ENCODE assay signal across 8 cellular contexts in the genomic region with DNA sequence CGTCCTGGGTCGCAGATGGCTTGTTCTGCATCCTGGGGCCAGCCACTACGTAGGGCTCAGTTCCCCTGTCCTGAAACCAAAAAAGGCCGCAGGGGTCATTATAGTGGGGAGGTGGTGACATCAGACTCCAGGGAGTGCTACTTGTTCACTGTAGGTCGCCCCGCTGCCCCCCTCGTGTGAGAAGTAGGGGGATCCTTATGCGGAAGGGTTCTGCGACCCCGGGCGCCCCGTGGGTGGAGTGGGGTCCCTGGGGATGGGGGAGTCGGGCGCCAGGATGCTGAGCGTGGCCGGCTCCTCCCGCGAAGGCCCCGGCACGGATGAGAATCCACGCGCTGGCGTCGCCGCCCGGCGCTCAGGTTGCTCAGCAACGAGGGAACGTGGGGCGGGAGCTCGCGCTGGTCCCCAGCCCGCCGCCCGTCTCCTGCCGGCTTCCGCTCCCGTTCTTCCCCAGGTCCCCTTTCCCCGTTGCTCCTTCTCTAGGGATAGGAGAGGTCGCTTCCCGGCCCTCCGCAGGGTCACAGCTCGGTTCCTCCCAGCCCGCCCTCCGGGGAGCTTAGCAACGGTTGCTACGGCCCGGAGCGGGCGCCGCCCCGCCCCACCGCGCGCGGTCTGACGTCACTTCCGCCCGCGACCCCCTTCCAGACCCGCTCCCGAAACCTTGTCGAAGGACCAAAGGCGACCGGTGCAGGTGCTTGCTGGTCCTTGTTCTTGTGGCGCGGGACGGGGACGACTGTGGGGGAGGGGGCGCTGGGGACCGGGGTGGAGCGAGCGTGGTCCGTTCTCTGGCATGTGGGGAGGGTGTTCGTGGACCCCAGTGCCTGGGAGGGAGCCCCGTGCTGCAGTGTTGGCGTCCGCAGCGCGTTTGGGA. TPM values are rescaled to one million over a fixed set of nuclear protein-coding genes. Genes with fewer than 3 reads are reported as not detected.
DNase-seq lines count a peak whose midpoint lies in the region; ATAC-seq and TF ChIP-seq lines count a peak whose summit lies in the region.

TSS of gene NAT14 (plus strand) at position 618 of the 868 bp plus-strand sequence. CDS start 521 bp downstream, outside the sequence.

- WGBS in H9 (ENCODE audit: extremely low coverage, insufficient read length, low lambda C conversion rate): no CpG with 5 or more reads among the region's 80 CpGs
- 4 to 7% methylated on average over 29 to 67 of the region's 80 CpGs for WGBS in lower leg skin, 2 donors

- no peaks in the 10 kb centered on the region for H3K9me3 ChIP-seq in H9 (ENCODE audit: control insufficient read depth, low read depth, low read length)

- POLR2A ChIA-PET in activated CD4-positive, alpha-beta T cell treated with anti-CD3 and anti-CD28 coated beads, Interleukin-2, amount 10 ng/mL, durations not matched to agents 7 days and 5 days (lab: Charles Lee): interaction anchor here (1.0 kb wide), 1 partner anchor 8 kb away, joined by 5 read pairs; the partner anchor contains the start of gene ZNF628

- no peak within 1 kb of the TSS for H3K4ac ChIP-seq in H9 (ENCODE audit: low read depth, low read length)

- H3K4me2 ChIP-seq in H9 (ENCODE audit: insufficient read depth, insufficient read length, low read length): peak within 1 kb of the TSS; percentile 52

- no peak within 1 kb of the TSS for H2BK5ac ChIP-seq in H9 (ENCODE audit: insufficient read length, low read length)

- no peaks in the 10 kb centered on the region for H3K79me2 ChIP-seq in H9 (ENCODE audit: insufficient read depth, low read length)

- H2AFZ ChIP-seq in H9 (ENCODE audit: low read length): no peak within 1 kb of the TSS

- peak within 1 kb of the TSS; percentile 24 for H3K18ac ChIP-seq in H9 (ENCODE audit: insufficient read length, low read depth, low read length)

- no peak for ATAC-seq in HG03039 (IDR thresholded peaks at IDR 0.05; ENCODE audit: unreplicated experiment)

- no peak within 1 kb of the TSS for H2BK12ac ChIP-seq in H9 (ENCODE audit: insufficient read length, low read depth, low read length)

- DNase-seq in Caki2 (ENCODE audit: low read depth): peak; percentile 74
- DNase-seq in H9: peak; percentile 91
- peak; percentile 98 for DNase-seq in NCI-H2227 (lab: John Stamatoyannopoulos, UW; ENCODE audit: unreplicated experiment)
- peak; percentile 62 for DNase-seq in activated CD4-positive, alpha-beta T cell treated with anti-CD3 and anti-CD28 coated beads, Interleukin-2, amount 10 ng/mL, durations not matched to agents 7 days and 5 days
- peak; percentile 68 for DNase-seq in dermis blood vessel endothelial cell
- DNase-seq in lower leg skin (ENCODE audit: low spot score in 2 of 2): no peak
- DNase-seq in stimulated activated CD8-positive, alpha-beta memory T cell treated with anti-CD3 and anti-CD28 coated beads, Interleukin-12 subunit alpha, Interleukin-12 subunit beta, amount 100 ng/mL, for 24 hours (ENCODE audit: extremely low read depth): peak; percentile 14

- H3K27ac ChIP-seq in H9 (ENCODE audit: insufficient read length, low read depth, low read length): no peak within 1 kb of the TSS

- peak within 1 kb of the TSS; percentile 27 for H3K9ac ChIP-seq in H9 (ENCODE audit: extremely low read depth, insufficient read length, low read length)

- no peaks in the 10 kb centered on the region for H3K79me1 ChIP-seq in H9 (ENCODE audit: insufficient read depth, low read depth, low read length, poor library complexity, severe bottlenecking)

- H2AK5ac ChIP-seq in H9 (ENCODE audit: insufficient read length, low read length): no peak within 1 kb of the TSS

- peaks cover 8% of the 10 kb centered on the region for H3K23me2 ChIP-seq in H9 (ENCODE audit: insufficient read length, low read depth, low read length, poor library complexity, severe bottlenecking)

- no peak within 1 kb of the TSS for H4K5ac ChIP-seq in H9 (ENCODE audit: insufficient read length, low read depth, low read length)

- CTCF ChIA-PET in activated CD4-positive, alpha-beta T cell treated with anti-CD3 and anti-CD28 coated beads, Interleukin-2, amount 10 ng/mL, durations not matched to agents 7 days and 5 days (lab: Charles Lee): interaction anchor here (0.7 to 1.5 kb wide), 4 partner anchors 16 to 148 kb away, joined by 3 to 6 read pairs (median 4); no protein-coding TSS in a partner anchor

- no peak for TF ChIP-seq POLR2A in lower leg skin (IDR thresholded peaks at IDR 0.05)

- H2BK120ac ChIP-seq in H9 (ENCODE audit: low read depth, low read length, poor library complexity, severe bottlenecking): no peak within 1 kb of the TSS

- H4K8ac ChIP-seq in H9 (replicated peaks; ENCODE audit: insufficient read length, low read depth, low read length): no peak within 1 kb of the TSS

- H3T11ph ChIP-seq in H9 (ENCODE audit: low read length): no peak within 1 kb of the TSS

- in situ Hi-C loops in Caki2 (cut with HindIII; ENCODE audit: low pct_unique_long_range_greater_than_20kb, low sequenced_read_pairs): no loop called here

- peaks cover 3% of the 10 kb centered on the region for H3K4me1 ChIP-seq in H9 (ENCODE audit: insufficient read depth, low read length)

- H3K27ac Mint-ChIP-seq in H9: peak within 1 kb of the TSS; percentile 92 to 97 (median 96); a peak in 5 of 7 replicates
- peak within 1 kb of the TSS; percentile 85 for H3K27ac Mint-ChIP-seq in activated CD4-positive, alpha-beta T cell treated with anti-CD3 and anti-CD28 coated beads, Interleukin-2, amount 10 ng/mL, durations not matched to agents 7 days and 5 days

- peak within 1 kb of the TSS; percentile 86 to 93 for H3K4me3 Mint-ChIP-seq in H9
- peak within 1 kb of the TSS; percentile 74 for H3K4me3 Mint-ChIP-seq in activated CD4-positive, alpha-beta T cell treated with anti-CD3 and anti-CD28 coated beads, Interleukin-2, amount 10 ng/mL, durations not matched to agents 7 days and 5 days

- no peak within 1 kb of the TSS for H2BK20ac ChIP-seq in H9 (ENCODE audit: low read depth, low read length, poor library complexity, severe bottlenecking)

- H3K27me3 ChIP-seq in H9 (ENCODE audit: insufficient read depth, low read length): no peaks in the 10 kb centered on the region

- peak within 1 kb of the TSS; percentile 10 for H3K4me3 ChIP-seq in lower leg skin (ENCODE audit: low read depth, poor library complexity, severe bottlenecking)

- no peaks in the 10 kb centered on the region for H3K9me3 Mint-ChIP-seq in H9
- no peaks in the 10 kb centered on the region for H3K9me3 Mint-ChIP-seq in activated CD4-positive, alpha-beta T cell treated with anti-CD3 and anti-CD28 coated beads, Interleukin-2, amount 10 ng/mL, durations not matched to agents 7 days and 5 days

- H3K36me3 Mint-ChIP-seq in H9 (ENCODE audit: insufficient read depth in 1 of 3, low read depth in 3 of 3): peaks cover 2 to 9% (median 8%) of the 10 kb centered on the region in 3 experiments; a peak in 5 of 7 replicates
- peaks cover 3% of the 10 kb centered on the region for H3K36me3 Mint-ChIP-seq in activated CD4-positive, alpha-beta T cell treated with anti-CD3 and anti-CD28 coated beads, Interleukin-2, amount 10 ng/mL, durations not matched to agents 7 days and 5 days (ENCODE audit: low read depth)

- H3K4me1 Mint-ChIP-seq in H9: peaks cover 14 to 42% of the 10 kb centered on the region in 2 experiments
- peaks cover 12% of the 10 kb centered on the region for H3K4me1 Mint-ChIP-seq in activated CD4-positive, alpha-beta T cell treated with anti-CD3 and anti-CD28 coated beads, Interleukin-2, amount 10 ng/mL, durations not matched to agents 7 days and 5 days

- H3K23ac ChIP-seq in H9 (ENCODE audit: insufficient read length, low read depth, low read length): no peak within 1 kb of the TSS

- H3K56ac ChIP-seq in H9 (ENCODE audit: insufficient read length, low read depth, low read length): no peak within 1 kb of the TSS

- 0 out of 2 replicates have a peak within 1 kb of the TSS, but pooled peaks have one; percentile 17 for H3K14ac ChIP-seq in H9 (ENCODE audit: insufficient read depth, low read length)

- no peak within 1 kb of the TSS for H2BK15ac ChIP-seq in H9 (ENCODE audit: low read depth, low read length)

- H4K91ac ChIP-seq in H9 (ENCODE audit: insufficient read length, low read depth, low read length): no peak within 1 kb of the TSS

- no peaks in the 10 kb centered on the region; the same call in 1 of the 2 replicates for H3K27me3 Mint-ChIP-seq in H9 (ENCODE audit: low read depth)
- H3K27me3 Mint-ChIP-seq in activated CD4-positive, alpha-beta T cell treated with anti-CD3 and anti-CD28 coated beads, Interleukin-2, amount 10 ng/mL, durations not matched to agents 7 days and 5 days: no peaks in the 10 kb centered on the region

- TF ChIP-seq CTCF in H9 (conservative IDR thresholded peaks at IDR 0.05): no peak
- no peak for TF ChIP-seq CTCF in lower leg skin (IDR thresholded peaks at IDR 0.05)

- no peaks in the 10 kb centered on the region for H4K20me1 ChIP-seq in H9 (ENCODE audit: control insufficient read depth, insufficient read depth, insufficient read length)

- intact Hi-C loops in lower leg skin (cut with DNase I; ENCODE audit: low total_unique reads): no loop called here

RNA-seq across cellular contexts. Expression of gene NAT14, which starts in this region (rescaled TPM):
- 94.3 and 99.9 TPM in 2 replicates for total RNA-seq in Caki2 (2014; rRNA removed; shearing (Covaris generic); ENCODE audit: low replicate concordance)
- 48.7 and 51.2 TPM in 2 replicates for total RNA-seq in H9 (2021)
- 10 to 100 TPM; 11.7 TPM for total RNA-seq in activated CD4-positive, alpha-beta T cell treated with anti-CD3 and anti-CD28 coated beads, Interleukin-2, amount 10 ng/mL, durations not matched to agents 7 days and 5 days
- total RNA-seq in dermis blood vessel endothelial cell: 8.7 and 14.5 TPM in 2 replicates
- 1 to 10 TPM; 2.5 to 5.3 (median 4.1) TPM for total RNA-seq in lower leg skin

Comparison
In these comparisons a context has a peak if more than half of its experiments do, and no peak if none do; other contexts are left out.
1. DNase-seq: peak in Caki2 (single experiment), H9 (single experiment), NCI-H2227 (single experiment), activated CD4-positive, alpha-beta T cell treated with anti-CD3 and anti-CD28 coated beads, Interleukin-2, amount 10 ng/mL, durations not matched to agents 7 days and 5 days (single experiment), dermis blood vessel endothelial cell (single experiment) and stimulated activated CD8-positive, alpha-beta memory T cell treated with anti-CD3 and anti-CD28 coated beads, Interleukin-12 subunit alpha, Interleukin-12 subunit beta, amount 100 ng/mL, for 24 hours (single experiment); none in lower leg skin (0 of 2).